ENCODE assay signal across 3 cellular contexts in genomic region chr5:55495216-55495615, GRCh38.
TF ChIP-seq lines count a peak whose summit lies in the region.

No MANE protein-coding gene starts in this region.

TF ChIP-seq in WTC11, 78 proteins besides CTCF, POLR2A, EP300 and RAD21 (continued from another document):
- TF ChIP-seq, protein P1, sequence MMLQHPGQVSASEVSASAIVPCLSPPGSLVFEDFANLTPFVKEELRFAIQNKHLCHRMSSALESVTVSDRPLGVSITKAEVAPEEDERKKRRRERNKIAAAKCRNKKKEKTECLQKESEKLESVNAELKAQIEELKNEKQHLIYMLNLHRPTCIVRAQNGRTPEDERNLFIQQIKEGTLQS (CRISPR knock-in tag; conservative IDR thresholded peaks at IDR 0.05): no peak
- TF ChIP-seq IRF2 (CRISPR knock-in tag; IDR thresholded peaks at IDR 0.05; ENCODE audit: borderline replicate concordance, low read depth) (no peak), ZNF121 (CRISPR knock-in tag; IDR thresholded peaks at IDR 0.05) (no peak), JUN (CRISPR knock-in tag; IDR thresholded peaks at IDR 0.05) (no peak), NR1H2 (CRISPR knock-in tag; IDR thresholded peaks at IDR 0.05) (no peak), ZNF416 (CRISPR knock-in tag; IDR thresholded peaks at IDR 0.05) (no peak), USF1 (CRISPR knock-in tag; IDR thresholded peaks at IDR 0.05) (no peak), RORB (CRISPR knock-in tag; IDR thresholded peaks at IDR 0.05) (no peak), ZNF512 (CRISPR knock-in tag; IDR thresholded peaks at IDR 0.05; ENCODE audit: borderline replicate concordance) (no peak), ZNF138 (CRISPR knock-in tag; conservative IDR thresholded peaks at IDR 0.05) (no peak), ZNF396 (CRISPR knock-in tag; IDR thresholded peaks at IDR 0.05; ENCODE audit: borderline replicate concordance) (no peak)
- TF ChIP-seq, protein P2, sequence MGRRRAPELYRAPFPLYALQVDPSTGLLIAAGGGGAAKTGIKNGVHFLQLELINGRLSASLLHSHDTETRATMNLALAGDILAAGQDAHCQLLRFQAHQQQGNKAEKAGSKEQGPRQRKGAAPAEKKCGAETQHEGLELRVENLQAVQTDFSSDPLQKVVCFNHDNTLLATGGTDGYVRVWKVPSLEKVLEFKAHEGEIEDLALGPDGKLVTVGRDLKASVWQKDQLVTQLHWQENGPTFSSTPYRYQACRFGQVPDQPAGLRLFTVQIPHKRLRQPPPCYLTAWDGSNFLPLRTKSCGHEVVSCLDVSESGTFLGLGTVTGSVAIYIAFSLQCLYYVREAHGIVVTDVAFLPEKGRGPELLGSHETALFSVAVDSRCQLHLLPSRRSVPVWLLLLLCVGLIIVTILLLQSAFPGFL (CRISPR knock-in tag; IDR thresholded peaks at IDR 0.05; ENCODE audit: borderline replicate concordance): no peak

TF ChIP-seq in HepG2, 621 proteins besides CTCF, POLR2A, EP300 and RAD21 (continued from another document):
- TF ChIP-seq BRF2 (CRISPR knock-in tag; IDR thresholded peaks at IDR 0.05): no peak
- no peak for TF ChIP-seq TAF15 (IDR thresholded peaks at IDR 0.05; ENCODE audit: low read depth, low read length, poor library complexity, severe bottlenecking)
- no peak for TF ChIP-seq NCOA1 (CRISPR knock-in tag; IDR thresholded peaks at IDR 0.05)

TF ChIP-seq in SK-N-SH treated with all-trans-retinoic acid at 6 μM for 48 hours, 23 proteins besides CTCF, POLR2A, EP300 and RAD21 (continued from another document):
- no peak for TF ChIP-seq CSRNP3 (CRISPR knock-in tag; IDR thresholded peaks at IDR 0.05)
- TF ChIP-seq OSR1 (CRISPR knock-in tag; IDR thresholded peaks at IDR 0.05): no peak
- TF ChIP-seq PATZ1 (CRISPR knock-in tag; IDR thresholded peaks at IDR 0.05; ENCODE audit: borderline replicate concordance): no peak
- no peak for TF ChIP-seq BACH2 (CRISPR knock-in tag; IDR thresholded peaks at IDR 0.05; ENCODE audit: borderline replicate concordance)
